ENCODE assay signal across 10 cellular contexts in the genomic region with DNA sequence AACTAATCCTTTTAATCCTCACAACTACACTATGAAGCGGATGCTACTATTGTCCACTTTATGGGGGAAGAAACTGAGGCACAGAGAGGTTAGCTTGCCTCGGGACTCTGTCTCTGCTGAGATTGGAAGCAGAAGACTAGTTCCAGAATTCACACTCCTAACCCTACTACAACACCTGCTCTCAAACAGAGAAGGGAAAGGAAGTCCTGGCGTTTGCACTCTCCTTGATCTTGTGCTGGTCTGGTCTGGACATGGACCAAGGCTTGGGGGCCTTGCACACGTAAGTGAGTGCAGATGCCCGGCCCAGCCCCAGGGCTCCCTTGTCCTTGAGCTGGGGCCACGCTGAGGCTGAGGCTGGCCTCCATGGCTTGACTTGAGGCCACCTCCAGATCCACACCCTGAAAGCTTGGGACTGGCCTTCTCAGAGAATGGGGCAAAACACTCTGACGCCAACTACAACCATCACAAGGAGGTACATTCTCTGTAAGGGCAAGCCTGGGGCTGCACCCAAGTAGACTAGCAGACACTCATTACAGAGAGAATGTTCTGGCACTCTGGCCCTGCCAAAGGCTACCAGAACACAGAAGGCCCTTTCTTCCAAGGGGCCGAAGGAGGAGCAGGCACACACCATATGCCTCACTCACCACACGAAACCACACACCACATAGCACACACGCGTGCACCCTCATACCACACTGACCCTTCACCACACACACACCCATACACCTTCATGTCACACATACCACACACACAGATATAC. TPM values are rescaled to one million over a fixed set of nuclear protein-coding genes. Genes with fewer than 3 reads are reported as not detected.
DNase-seq lines count a peak whose midpoint lies in the region; ATAC-seq and TF ChIP-seq lines count a peak whose summit lies in the region.
"Had no signal": no experiment of that assay in that cellular context is flagged by ENCODE, and none has a peak within 500 bp of the region (broad histone marks: within the 10 kb centered on the region; RNA-seq: fewer than 3 reads in every experiment).

No MANE protein-coding gene starts in this region.

- H3K4me3 Mint-ChIP-seq in effector memory CD8-positive, alpha-beta T cell: no peak overlapping the region
- H3K4me3 Mint-ChIP-seq: IgD-negative memory B cell had no signal

- H3K4me2 ChIP-seq in DOHH2 (ENCODE audit: low read length) (peak overlapping the region; percentile 84), KMS-11 (peak overlapping the region; percentile 57), osteoblast (ENCODE audit: insufficient read depth, low read length) (no peak overlapping the region)

- peak overlapping the region; percentile 85 for H3K27ac ChIP-seq in DOHH2 (ENCODE audit: low read depth, low read length)
- H3K27ac ChIP-seq in KMS-11: no peak overlapping the region
- H3K27ac ChIP-seq in osteoblast (ENCODE audit: low read depth, low read length): peak overlapping the region; percentile 2

- H3K4me1 ChIP-seq in DOHH2 (ENCODE audit: control insufficient read depth, low read length) (peaks cover 76% of the 10 kb centered on the region), KMS-11 (ENCODE audit: low read depth, poor library complexity, severe bottlenecking) (peaks cover 27% of the 10 kb centered on the region), osteoblast (ENCODE audit: insufficient read depth, low read length) (peaks cover 39% of the 10 kb centered on the region)

- H3K36me3 ChIP-seq in DOHH2 (ENCODE audit: control insufficient read depth, low read length): no peaks in the 10 kb centered on the region
- no peaks in the 10 kb centered on the region for H3K36me3 ChIP-seq in KMS-11 (ENCODE audit: insufficient read depth)
- H3K36me3 ChIP-seq in osteoblast (ENCODE audit: insufficient read depth, low read length): no peaks in the 10 kb centered on the region

- H4K20me1 ChIP-seq in DOHH2 (ENCODE audit: control insufficient read depth, insufficient read depth, low read depth, low read length) (no peaks in the 10 kb centered on the region), KMS-11 (ENCODE audit: insufficient read depth) (no peaks in the 10 kb centered on the region), osteoblast (ENCODE audit: insufficient read depth, low read length) (no peaks in the 10 kb centered on the region)

- H3K27me3 Mint-ChIP-seq in effector memory CD8-positive, alpha-beta T cell: no peaks in the 10 kb centered on the region
- H3K27me3 Mint-ChIP-seq: IgD-negative memory B cell had no signal

- peak overlapping the region; percentile 70 for H3K4me3 ChIP-seq in DOHH2 (ENCODE audit: low read length)
- no peak overlapping the region for H3K4me3 ChIP-seq in KMS-11 (IDR thresholded peaks at IDR 0.05; ENCODE audit: insufficient read depth, low read depth, low read length)
- H3K4me3 ChIP-seq in osteoblast (ENCODE audit: insufficient read depth, low read length): no peak overlapping the region

- H3K9me3 Mint-ChIP-seq in effector memory CD8-positive, alpha-beta T cell: no peaks in the 10 kb centered on the region
- H3K9me3 Mint-ChIP-seq: IgD-negative memory B cell had no signal

- H2AFZ ChIP-seq in KMS-11 (ENCODE audit: low read depth): no peak overlapping the region
- no peak overlapping the region for H2AFZ ChIP-seq in osteoblast (ENCODE audit: low read length)

- H3K9me3 ChIP-seq in DOHH2 (ENCODE audit: control insufficient read depth, insufficient read depth, low read length): no peaks in the 10 kb centered on the region
- no peaks in the 10 kb centered on the region for H3K9me3 ChIP-seq in osteoblast (ENCODE audit: low read depth, low read length)

- TF ChIP-seq CTCF in DOHH2 (IDR thresholded peaks at IDR 0.05; ENCODE audit: low read depth, low read length, poor library complexity, severe bottlenecking): no peak
- no peak for TF ChIP-seq CTCF in KMS-11 (conservative IDR thresholded peaks at IDR 0.05; ENCODE audit: low read depth, low read length)
- no peak for TF ChIP-seq CTCF in osteoblast (IDR thresholded peaks at IDR 0.05; ENCODE audit: extremely low read depth, low read depth, low read length)

- H3K9me2 ChIP-seq in DOHH2 (replicated peaks; ENCODE audit: control insufficient read depth, low read length): no peaks in the 10 kb centered on the region

- ATAC-seq in effector memory CD8-positive, alpha-beta T cell (replicated peaks): peak; percentile 12
- no peak for ATAC-seq in HG03571 (IDR thresholded peaks at IDR 0.05; ENCODE audit: unreplicated experiment)
- no peak for ATAC-seq in GM18502 (IDR thresholded peaks at IDR 0.05; ENCODE audit: poor library complexity, unreplicated experiment)

- peaks cover 25 to 26% of the 10 kb centered on the region in 2 donors for H3K4me1 Mint-ChIP-seq in effector memory CD8-positive, alpha-beta T cell (ENCODE audit: low read depth in 2 of 2)

- in situ Hi-C loops in KBM-7 (cut with MboI; ENCODE audit: low pct_unique_long_range_greater_than_20kb, low sequenced_read_pairs): no loop called here

- no peak overlapping the region for H3K27ac Mint-ChIP-seq in effector memory CD8-positive, alpha-beta T cell
- H3K27ac Mint-ChIP-seq: IgD-negative memory B cell had no signal

- peaks cover 4% of the 10 kb centered on the region for H3F3A ChIP-seq in DOHH2 (ENCODE audit: control insufficient read depth, insufficient read depth)

- no peak overlapping the region for H3K9ac ChIP-seq in KMS-11

- H3K79me2 ChIP-seq in DOHH2 (ENCODE audit: control insufficient read depth, low read length) (peaks cover 12% of the 10 kb centered on the region), KMS-11 (ENCODE audit: insufficient read depth, low read depth) (no peaks in the 10 kb centered on the region), osteoblast (ENCODE audit: insufficient read depth, low read length) (no peaks in the 10 kb centered on the region)

- H3K36me3 Mint-ChIP-seq in effector memory CD8-positive, alpha-beta T cell (ENCODE audit: insufficient read depth): peaks cover 11% of the 10 kb centered on the region

- H3K27me3 ChIP-seq in DOHH2 (ENCODE audit: control insufficient read depth, low read length) (no peaks in the 10 kb centered on the region), KMS-11 (ENCODE audit: insufficient read depth, low read depth) (no peaks in the 10 kb centered on the region), osteoblast (ENCODE audit: insufficient read depth, low read length) (no peaks in the 10 kb centered on the region)

- peak in 2 of 3 experiments; percentile 27 to 33 for DNase-seq in effector memory CD8-positive, alpha-beta T cell
- DNase-seq in osteoblast (ENCODE audit: insufficient read length, low spot score, missing footprints) (peak; percentile 53), AG20443 (ENCODE audit: low spot score) (no peak), KBM-7 (no peak)
- DNase-seq: NCI-H524 had no signal

RNA-seq across cellular contexts. Expression of a gene that starts 33.3 kb away (rescaled TPM):
- 69.8 and 89.4 TPM in 2 replicates for total RNA-seq in osteoblast

Comparison
In these comparisons a context has a peak if more than half of its experiments do, and no peak if none do; other contexts are left out.
1. DNase-seq: peak in effector memory CD8-positive, alpha-beta T cell (2 of 3) and osteoblast (single experiment); none in AG20443 (single experiment) and KBM-7 (single experiment).